ENCODE assay signal across 8 cellular contexts in the genomic region with DNA sequence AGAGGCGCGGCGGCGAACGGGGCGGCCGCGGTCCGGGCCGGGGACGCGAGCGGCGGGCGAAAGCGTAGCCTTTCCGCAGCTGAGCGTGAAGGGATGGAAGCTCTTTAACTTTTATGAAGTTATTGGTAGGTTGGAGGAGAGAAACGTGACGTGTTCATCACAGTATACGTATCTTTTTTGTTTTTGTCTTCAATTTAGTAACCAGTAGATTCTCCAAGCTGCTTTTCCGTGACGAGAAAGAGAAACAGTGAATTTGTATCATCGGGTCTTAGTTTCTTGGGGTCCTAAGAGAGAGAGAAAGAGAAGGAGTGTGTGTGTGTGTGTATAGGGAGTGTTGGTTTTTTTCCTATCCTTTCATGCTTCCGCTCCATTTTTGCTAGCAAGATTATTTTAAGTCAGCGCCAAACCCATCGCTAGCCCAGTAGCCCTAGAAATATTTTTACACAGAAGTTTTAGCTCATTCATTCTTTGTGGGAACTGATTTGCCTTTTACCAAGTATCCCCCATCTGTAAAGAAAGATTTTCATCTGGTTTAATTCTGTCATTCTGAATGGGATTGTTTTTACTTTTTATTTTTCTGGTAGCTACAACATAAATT. TPM values are rescaled to one million over a fixed set of nuclear protein-coding genes. Genes with fewer than 3 reads are reported as not detected.
DNase-seq lines count a peak whose midpoint lies in the region; ATAC-seq and TF ChIP-seq lines count a peak whose summit lies in the region.

No MANE protein-coding gene starts in this region.

- no peak for DNase-seq in AG10803 (ENCODE audit: low read depth)
- DNase-seq in HT-29 (ENCODE audit: low spot score) = peak; percentile 23
- DNase-seq in mammary epithelial cell = peak; percentile 3
- DNase-seq in left colon = no peak
- no peak for DNase-seq in NCI-H2196 treated with DMSO at 0.1 percent for 48 hours (lab: John Stamatoyannopoulos, UW; ENCODE audit: unreplicated experiment)
- no peak for DNase-seq in DMS 273 treated with DMSO at 0.1 percent for 48 hours (lab: John Stamatoyannopoulos, UW)

- WGBS in mammary epithelial cell (ENCODE audit: low coverage, missing lambda C conversion rate) = 0% methylated on average over 5 of the region's 27 CpGs

- peak overlapping the region; percentile 86 for H3K9ac ChIP-seq in mammary epithelial cell (ENCODE audit: insufficient read depth, low read length)

- peaks cover 12% of the 10 kb centered on the region for H3K4me1 ChIP-seq in mammary epithelial cell (ENCODE audit: insufficient read depth, low read length)
- H3K4me1 ChIP-seq in muscle layer of duodenum (ENCODE audit: control insufficient read depth in 1 of 2, insufficient read depth in 2 of 2, low read length in 2 of 2) = peaks cover 9 to 57% of the 10 kb centered on the region in 2 donors

- H3K27ac ChIP-seq in mammary epithelial cell (ENCODE audit: insufficient read depth, low read depth, low read length) = peak overlapping the region; percentile 96
- no peak overlapping the region for H3K27ac ChIP-seq in muscle layer of duodenum (ENCODE audit: low read length)

- no peaks in the 10 kb centered on the region for H4K20me1 ChIP-seq in mammary epithelial cell (ENCODE audit: insufficient read depth, low read length)

- TSS peak; percentile 38 for BruUV-seq in mammary epithelial cell (replicated peaks; lab: Mats Ljungman, UMichigan)

- H3K9me3 ChIP-seq in mammary epithelial cell (replicated peaks; ENCODE audit: insufficient read depth, low read length) (no peaks in the 10 kb centered on the region), muscle layer of duodenum (ENCODE audit: control insufficient read depth in 1 of 2, low read length in 2 of 2) (no peaks in the 10 kb centered on the region)

- in situ Hi-C loops in mammary epithelial cell (cut with MboI; ENCODE audit: low sequenced_read_pairs in 2 of 2) = no loop called here

- H3K27me3 ChIP-seq in mammary epithelial cell (ENCODE audit: insufficient read depth, low read length) = no peaks in the 10 kb centered on the region
- no peaks in the 10 kb centered on the region for H3K27me3 ChIP-seq in muscle layer of duodenum (ENCODE audit: low read depth, low read length)

- dilution Hi-C loops in mammary epithelial cell (cut with HindIII; ENCODE audit: low sequenced_read_pairs) = no loop called here

- TF ChIP-seq CTCF in AG10803 (conservative IDR thresholded peaks at IDR 0.05; ENCODE audit: low read length) (no peak), mammary epithelial cell (conservative IDR thresholded peaks at IDR 0.05 in 1 of 2, IDR thresholded peaks at IDR 0.05 in 1 of 2; ENCODE audit: extremely low read depth in 1 of 2, insufficient read depth in 1 of 2, low read depth in 1 of 2, low read length in 2 of 2) (no peak)

- peak overlapping the region; percentile 90 for H3K4me2 ChIP-seq in mammary epithelial cell (ENCODE audit: insufficient read depth, low read depth, low read length)

- H3K4me3 ChIP-seq in AG10803 (ENCODE audit: low read length) (peak overlapping the region; percentile 84), mammary epithelial cell (replicated peaks in 1 of 3; ENCODE audit: insufficient read depth in 1 of 3, low read depth in 2 of 3, low read length in 3 of 3) (peak overlapping the region; percentile 86 to 96 (median 94)), muscle layer of duodenum (ENCODE audit: low read depth in 1 of 2, low read length in 2 of 2) (peak overlapping the region; percentile 63 to 86)

- intact Hi-C loops in mammary epithelial cell (cut with micrococcal nuclease) = loop anchor here (5.0 kb wide), 2 partner anchors 96 to 281 kb away; a partner anchor contains a TSS
- intact Hi-C loops in left colon (cut with DNase I, micrococcal nuclease) = no loop called here

- peaks cover 8% of the 10 kb centered on the region for H3K36me3 ChIP-seq in mammary epithelial cell (ENCODE audit: insufficient read depth, low read length)
- H3K36me3 ChIP-seq in muscle layer of duodenum (ENCODE audit: control insufficient read depth in 1 of 2, insufficient read depth in 2 of 2, low read length in 2 of 2) = peaks cover 5 to 8% of the 10 kb centered on the region in 2 donors

- H3K79me2 ChIP-seq in mammary epithelial cell (ENCODE audit: insufficient read depth, low read length) = peaks cover 91% of the 10 kb centered on the region

- peak overlapping the region; percentile 98 for H2AFZ ChIP-seq in mammary epithelial cell (ENCODE audit: low read depth, low read length)

- CTCF ChIA-PET in mammary epithelial cell (lab: Charles Lee; ENCODE audit: low non-redundant PET) = no interaction called here

- no peak for ATAC-seq in GM19467 (IDR thresholded peaks at IDR 0.05; ENCODE audit: unreplicated experiment)
- no peak for ATAC-seq in left colon

RNA-seq across cellular contexts. Expression of a gene that starts 0.7 kb away (rescaled TPM):
- 73.5 and 77.5 TPM in 2 replicates for total RNA-seq in HT-29 (2014; rRNA removed; shearing (Covaris generic))
- total RNA-seq in mammary epithelial cell (10 to 100 TPM; 70.3 to 81.0 TPM), left colon (10 to 100 TPM; 90.0 to 95.9 TPM)
- 97.2 TPM for polyA plus RNA-seq in mammary epithelial cell
- polyA minus RNA-seq in mammary epithelial cell = 75.8 TPM

RNA-seq across cellular contexts. Expression of a gene that starts 1.2 kb away (rescaled TPM):
- total RNA-seq in HT-29 (2014; rRNA removed; shearing (Covaris generic)) = 115 and 137 TPM in 2 replicates
- total RNA-seq in mammary epithelial cell (10 to 100 TPM; 35.8 to 61.1 TPM), left colon (10 to 100 TPM; 86.0 to 86.7 TPM)
- polyA plus RNA-seq in mammary epithelial cell = 47.5 TPM
- polyA minus RNA-seq in mammary epithelial cell = 28.6 TPM

RNA-seq across cellular contexts. Expression of a gene that starts 48.5 kb away (rescaled TPM):
- 162 and 182 TPM in 2 replicates for total RNA-seq in HT-29 (2014; rRNA removed; shearing (Covaris generic))
- total RNA-seq in mammary epithelial cell = 10 to 100 TPM; 10.5 to 49.3 TPM
- polyA plus RNA-seq in mammary epithelial cell = 52.8 TPM
- 23.0 TPM for polyA minus RNA-seq in mammary epithelial cell
- 10 to 100 TPM; 13.4 to 23.7 TPM for total RNA-seq in left colon

Comparison
In these comparisons a context has a peak if more than half of its experiments do, and no peak if none do; other contexts are left out.
1. DNase-seq: peak in HT-29 (single experiment) and mammary epithelial cell (single experiment); none in AG10803 (single experiment), left colon (0 of 2), NCI-H2196 treated with DMSO at 0.1 percent for 48 hours (single experiment) and DMS 273 treated with DMSO at 0.1 percent for 48 hours (single experiment).
2. Peak in every context shown above with its lines, with median percentiles within 50 percentile points of each other: H3K4me3 ChIP-seq.